In genomic region chr4:128600996-128601857, GRCh38 we compare ENCODE assay signal across 8 cellular contexts.
A peak's percentile ranks its signal among the peaks of the same experiment; 100 is the strongest.
DNase-seq lines count a peak whose midpoint lies in the region; ATAC-seq, FAIRE-seq and TF ChIP-seq lines count a peak whose summit lies in the region.

No MANE protein-coding gene starts in this region.

- ATAC-seq in GM18511 (IDR thresholded peaks at IDR 0.05; ENCODE audit: unreplicated experiment), result no peak

- peaks cover 24% of the 10 kb centered on the region for H3K27me3 Mint-ChIP-seq in activated T-cell treated with anti-CD3 and anti-CD28 coated beads, Interleukin-2, amount 50 U/mL, for 24 hours

- H3K36me3 Mint-ChIP-seq in activated T-cell treated with anti-CD3 and anti-CD28 coated beads, Interleukin-2, amount 50 U/mL, for 24 hours (ENCODE audit: low read depth), result no peaks in the 10 kb centered on the region

- FAIRE-seq in islet of Langerhans (lab: Jason Lieb, UNC), result peak; percentile 96

- no peak overlapping the region for H3K4me3 Mint-ChIP-seq in activated T-cell treated with anti-CD3 and anti-CD28 coated beads, Interleukin-2, amount 50 U/mL, for 24 hours

- TF ChIP-seq CTCF in NB4 (IDR thresholded peaks at IDR 0.05; ENCODE audit: low read depth, low read length), result no peak
- no peak for TF ChIP-seq CTCF in astrocyte of the spinal cord (IDR thresholded peaks at IDR 0.05; ENCODE audit: low read depth, low read length)

- H3K27ac Mint-ChIP-seq in activated T-cell treated with anti-CD3 and anti-CD28 coated beads, Interleukin-2, amount 50 U/mL, for 24 hours, result no peak overlapping the region

- H3K4me3 ChIP-seq in NB4 (ENCODE audit: low read depth, low read length), result no peak overlapping the region
- H3K4me3 ChIP-seq in astrocyte of the spinal cord (ENCODE audit: low read depth, low read length), result no peak overlapping the region

- TF ChIP-seq POLR2A in NB4 (IDR thresholded peaks at IDR 0.05; ENCODE audit: extremely low read depth, insufficient read length), result no peak

- DNase-seq in Ammon's horn (ENCODE audit: low spot score) (peak; percentile 46), NB4 (ENCODE audit: low read depth) (peak; percentile 27), astrocyte of the spinal cord (ENCODE audit: low read depth, low spot score) (peak; percentile 98), superior temporal gyrus (ENCODE audit: extremely low spot score) (peak; percentile 45), SKM-1 (lab: John Stamatoyannopoulos, UW; ENCODE audit: unreplicated experiment) (no peak)
- no peak for DNase-seq in activated T-cell treated with anti-CD3 and anti-CD28 coated beads, Interleukin-2, amount 50 U/mL, for 24 hours

- H3K9me3 Mint-ChIP-seq in activated T-cell treated with anti-CD3 and anti-CD28 coated beads, Interleukin-2, amount 50 U/mL, for 24 hours, result no peaks in the 10 kb centered on the region

- H3K4me1 Mint-ChIP-seq in activated T-cell treated with anti-CD3 and anti-CD28 coated beads, Interleukin-2, amount 50 U/mL, for 24 hours (ENCODE audit: low read depth), result no peaks in the 10 kb centered on the region

- in situ Hi-C loops in astrocyte of the spinal cord (cut with HindIII; ENCODE audit: low sequenced_read_pairs), result no loop called here

Comparison
In these comparisons a context has a peak if more than half of its experiments do, and no peak if none do; other contexts are left out.
1. DNase-seq: peak in Ammon's horn (single experiment), NB4 (single experiment), astrocyte of the spinal cord (single experiment) and superior temporal gyrus (single experiment); none in SKM-1 (single experiment) and activated T-cell treated with anti-CD3 and anti-CD28 coated beads, Interleukin-2, amount 50 U/mL, for 24 hours (single experiment).